Comparison of ENCODE assay signal across 28 cellular contexts in the genomic region with DNA sequence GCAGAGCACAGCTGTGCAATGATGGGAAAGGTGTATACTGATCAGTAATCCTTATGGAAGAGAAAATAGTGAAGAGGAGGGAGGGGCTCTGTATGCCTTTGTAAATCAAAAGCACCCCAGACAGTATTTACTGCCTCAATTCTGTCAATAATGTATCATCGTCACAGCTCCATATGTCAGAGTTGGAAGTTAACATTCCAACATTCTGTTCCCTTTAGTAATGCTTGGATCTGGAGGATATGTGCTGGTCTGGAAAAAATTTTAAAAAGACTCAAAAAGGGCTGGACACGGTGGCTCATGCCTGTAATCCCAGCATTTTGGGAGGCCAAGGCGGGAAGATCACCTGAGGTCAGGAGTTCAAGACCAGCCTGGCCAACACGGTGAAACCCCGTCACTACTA.
"Had no signal": no experiment of that assay in that cellular context is flagged by ENCODE, and none has a peak within 500 bp of the region (broad histone marks: within the 10 kb centered on the region; RNA-seq: fewer than 3 reads in every experiment).

No MANE protein-coding gene starts in this region.

- H3K4me1 ChIP-seq: ascending aorta, breast epithelium, colonic mucosa had no signal

- H3K36me3 ChIP-seq: ascending aorta, breast epithelium, cardiac muscle cell, colonic mucosa, esophagus squamous epithelium had no signal

- ATAC-seq: activated naive CD4-positive, alpha-beta T cell treated with anti-CD3 and anti-CD28 coated beads, Interleukin-2, amount 50 U/mL, for 72 hours; activated T-cell treated with anti-CD3 and anti-CD28 coated beads, Interleukin-2, amount 50 U/mL, for 72 hours; T-helper 17 cell; WTC11 had no signal

- H3K4me3 ChIP-seq: ascending aorta, breast epithelium, cardiac muscle cell, colonic mucosa, esophagus squamous epithelium had no signal

- H3K27me3 ChIP-seq: ascending aorta, breast epithelium, cardiac muscle cell, colonic mucosa, esophagus squamous epithelium had no signal

- H3K27ac ChIP-seq: ascending aorta, breast epithelium, cardiac muscle cell, colonic mucosa, epithelial cell of prostate, VCaP had no signal

- H3K9me3 ChIP-seq: ascending aorta, breast epithelium, colonic mucosa, esophagus squamous epithelium had no signal

- DNase-seq: activated CD4-positive, alpha-beta memory T cell treated with anti-CD3 and anti-CD28 coated beads, Interleukin-2, amount 10 ng/mL, durations not matched to agents 7 days and 5 days; activated CD4-positive, alpha-beta T cell treated with anti-CD3 and anti-CD28 coated beads for 1 hour; activated CD4-positive, alpha-beta T cell treated with anti-CD3 and anti-CD28 coated beads for 4 hours; activated CD4-positive, alpha-beta T cell treated with anti-CD3 and anti-CD28 coated beads, Interleukin-2, amount 10 ng/mL, durations not matched to agents 7 days and 5 days; activated CD4-positive, alpha-beta T cell treated with anti-CD3 and anti-CD28 coated beads, Interleukin-2, amount 50 U/mL, for 4 hours; activated CD8-positive, alpha-beta memory T cell treated with anti-CD3 and anti-CD28 coated beads, Interleukin-2, amount 50 U/mL, for 48 hours; activated gamma-delta T cell; activated naive CD4-positive, alpha-beta T cell; activated naive CD4-positive, alpha-beta T cell treated with anti-CD3 and anti-CD28 coated beads, Interleukin-2, amount 10 ng/mL, durations not matched to agents 7 days and 5 days; activated naive CD8-positive, alpha-beta T cell treated with anti-CD3 and anti-CD28 coated beads, Interleukin-2, amount 10 ng/mL, durations not matched to agents 7 days and 5 days; activated T-cell treated with anti-CD3 and anti-CD28 coated beads for 4 hours; activated T-cell treated with anti-CD3 and anti-CD28 coated beads, Interleukin-2, amount 50 U/mL, for 24 hours; activated T-cell treated with anti-CD3 and anti-CD28 coated beads, Interleukin-2, amount 50 U/mL, for 72 hours; central memory CD4-positive, alpha-beta T cell; cerebellar nuclear complex; colonic mucosa; effector CD8-positive, alpha-beta T cell; esophagus squamous epithelium; head of caudate nucleus; T-helper 1 cell; T-helper 17 cell had no signal
